30 cellular contexts compared by ENCODE assay signal in genomic region chrX:73831500-73831899, GRCh38. TPM values are rescaled to one million over a fixed set of nuclear protein-coding genes. Genes with fewer than 3 reads are reported as not detected.
"Had no signal": no experiment of that assay in that cellular context is flagged by ENCODE, and none has a peak within 500 bp of the region (broad histone marks: within the 10 kb centered on the region; RNA-seq: fewer than 3 reads in every experiment).

No MANE protein-coding gene starts in this region.

- H3K9me3 ChIP-seq: breast epithelium, colonic mucosa, lower lobe of right lung, mucosa of descending colon, right lobe of liver, suprapubic skin, tibial nerve had no signal

- H3K27me3 ChIP-seq: breast epithelium, colonic mucosa, dorsolateral prefrontal cortex, hepatocyte, right lobe of liver, suprapubic skin, tibial nerve had no signal

- ATAC-seq: activated CD4-positive, CD25-positive, alpha-beta regulatory T cell treated with anti-CD3 and anti-CD28 coated beads, Interleukin-2, amount 50 U/mL, for 24 hours; activated naive CD4-positive, alpha-beta T cell treated with anti-CD3 and anti-CD28 coated beads, Interleukin-2, amount 50 U/mL, for 72 hours; effector memory CD8-positive, alpha-beta T cell; esophagus mucosa; left lobe of liver; lower lobe of right lung; mucosa of descending colon; right lobe of liver; stimulated activated effector memory CD8-positive, alpha-beta T cell treated with anti-CD3 and anti-CD28 coated beads, Interleukin-12 subunit alpha, Interleukin-12 subunit beta, amount 100 ng/mL, for 72 hours; stimulated activated naive CD8-positive, alpha-beta T cell treated with anti-CD3 and anti-CD28 coated beads, Interleukin-15, amount 100 ng/mL, for 72 hours had no signal

- H3K4me3 ChIP-seq: breast epithelium, colonic mucosa, dorsolateral prefrontal cortex, hepatocyte, lower lobe of right lung, mucosa of descending colon, right lobe of liver, skin epidermis, suprapubic skin, tibial nerve had no signal

- H3K27ac ChIP-seq: breast epithelium, colonic mucosa, dorsolateral prefrontal cortex, hepatocyte, lower lobe of right lung, parathyroid adenoma, right lobe of liver, skin epidermis, suprapubic skin, tibial nerve, VCaP had no signal

- H3K4me1 ChIP-seq: breast epithelium, colonic mucosa, lower lobe of right lung, parathyroid adenoma, right lobe of liver, suprapubic skin, tibial nerve had no signal

- H3K36me3 ChIP-seq: breast epithelium, colonic mucosa, lower lobe of right lung, suprapubic skin, tibial nerve had no signal

- DNase-seq: activated CD4-positive, alpha-beta memory T cell treated with anti-CD3 and anti-CD28 coated beads, Interleukin-2, amount 10 ng/mL, durations not matched to agents 7 days and 5 days; activated CD4-positive, alpha-beta T cell treated with anti-CD3 and anti-CD28 coated beads, Interleukin-2, amount 10 ng/mL, durations not matched to agents 24 days and 14 days; activated gamma-delta T cell treated with Interleukin-2 at 50 U/mL for 16 hours; activated T-cell treated with anti-CD3 and anti-CD28 coated beads, Interleukin-2, amount 50 U/mL, for 1 hour; colonic mucosa; dorsolateral prefrontal cortex; effector memory CD8-positive, alpha-beta T cell; glutamatergic neuron; immature natural killer cell; lower lobe of right lung; mucosa of descending colon; nephron progenitor cell; nucleus accumbens; right lobe of liver; stimulated activated CD4-positive, alpha-beta T cell treated with anti-CD3 and anti-CD28 coated beads, Interleukin-2, amount 100 ng/mL, for 24 hours; stimulated activated naive CD8-positive, alpha-beta T cell treated with anti-CD3 and anti-CD28 coated beads, Interleukin-15, amount 100 ng/mL, for 72 hours had no signal

RNA-seq across cellular contexts. Expression of gene XIST, which starts 21.0 kb away (rescaled TPM):
- total RNA-seq: activated CD4-positive, alpha-beta memory T cell treated with anti-CD3 and anti-CD28 coated beads, Interleukin-2, amount 10 ng/mL, durations not matched to agents 7 days and 5 days; activated CD4-positive, alpha-beta T cell treated with anti-CD3 and anti-CD28 coated beads, Interleukin-2, amount 10 ng/mL, durations not matched to agents 24 days and 14 days; activated naive CD4-positive, alpha-beta T cell treated with anti-CD3 and anti-CD28 coated beads, Interleukin-2, amount 50 U/mL, for 72 hours; astrocyte; hepatocyte; kidney epithelial cell had no signal
